In genomic region chr11:116446048-116446399, GRCh38 we compare ENCODE assay signal across 1 cellular context.
TF ChIP-seq lines count a peak whose summit lies in the region.

No MANE protein-coding gene starts in this region.

TF ChIP-seq in WTC11, 78 proteins besides CTCF, POLR2A, EP300 and RAD21 (continued from another document):
- TF ChIP-seq ERG (CRISPR knock-in tag; IDR thresholded peaks at IDR 0.05) = no peak
- no peak for TF ChIP-seq USF2 (CRISPR knock-in tag; IDR thresholded peaks at IDR 0.05)
- TF ChIP-seq TP53 (CRISPR knock-in tag; IDR thresholded peaks at IDR 0.05) = no peak
- TF ChIP-seq ZNF396 (CRISPR knock-in tag; IDR thresholded peaks at IDR 0.05; ENCODE audit: borderline replicate concordance) = no peak
- TF ChIP-seq CDX4 (CRISPR knock-in tag; IDR thresholded peaks at IDR 0.05; ENCODE audit: borderline replicate concordance) = no peak
- TF ChIP-seq PRDM15 (CRISPR knock-in tag; IDR thresholded peaks at IDR 0.05) = no peak
- no peak for TF ChIP-seq MAX (CRISPR knock-in tag; IDR thresholded peaks at IDR 0.05)
- TF ChIP-seq JAZF1 (CRISPR knock-in tag; IDR thresholded peaks at IDR 0.05) = no peak
- TF ChIP-seq PRRX2 (CRISPR knock-in tag; IDR thresholded peaks at IDR 0.05) = no peak
- TF ChIP-seq FOXJ3 (CRISPR knock-in tag; IDR thresholded peaks at IDR 0.05; ENCODE audit: borderline replicate concordance) = no peak
